In the genomic region with DNA sequence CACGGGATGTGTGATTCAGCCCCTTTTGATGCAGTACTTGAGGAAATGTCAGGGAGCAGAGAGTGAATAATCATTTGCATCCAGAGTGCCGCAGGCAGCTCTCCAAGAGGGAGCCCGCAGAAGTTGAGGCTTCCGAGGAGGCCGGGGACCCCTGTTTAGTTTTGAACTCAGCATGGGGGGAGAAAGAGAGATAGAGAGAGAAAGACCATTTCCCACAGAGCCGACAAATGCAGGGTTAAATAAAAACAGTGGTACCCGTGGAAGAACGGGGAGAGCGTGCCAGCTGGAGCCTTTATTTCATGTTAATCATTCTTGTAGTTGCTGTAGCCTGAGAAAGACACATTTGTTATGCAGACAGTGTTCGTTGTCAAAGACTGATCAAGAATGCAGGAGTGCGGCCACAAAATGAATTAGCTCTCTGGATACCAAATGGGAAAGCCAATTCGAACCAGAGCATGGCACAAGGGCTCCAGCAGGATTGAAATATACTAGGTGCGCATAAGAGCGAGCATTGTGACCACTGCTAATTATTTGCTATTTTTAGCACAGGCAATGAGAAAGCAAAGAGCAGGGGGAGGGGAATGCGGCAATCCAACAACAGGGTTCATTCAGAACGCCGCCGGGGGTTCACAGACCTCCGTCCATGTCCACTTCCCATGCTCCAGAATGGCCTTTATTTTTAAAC, we compare ENCODE assay signal across 15 cellular contexts.
DNase-seq lines count a peak whose midpoint lies in the region; ATAC-seq lines count a peak whose summit lies in the region.
"Had no signal": no experiment of that assay in that cellular context is flagged by ENCODE, and none has a peak within 500 bp of the region (broad histone marks: within the 10 kb centered on the region; RNA-seq: fewer than 3 reads in every experiment).

No MANE protein-coding gene starts in this region.

- peaks cover 6% of the 10 kb centered on the region; the same call in 1 of the 2 replicates for H3K27me3 ChIP-seq in HUES48 (ENCODE audit: control insufficient read depth, insufficient read depth, low read length)
- H3K27me3 ChIP-seq: BE2C, foreskin keratinocyte had no signal

- H3K36me3 ChIP-seq in HUES48 (ENCODE audit: control insufficient read depth, insufficient read depth, low read length) = no peaks in the 10 kb centered on the region
- H3K36me3 ChIP-seq: BE2C had no signal

- H3K4me3 ChIP-seq in HUES48 (ENCODE audit: low read depth, low read length) = peak overlapping the region; percentile 41

- no peaks in the 10 kb centered on the region; the same call in 1 of the 2 replicates for H3K9me3 ChIP-seq in HUES48 (ENCODE audit: control insufficient read depth, insufficient read depth, low read length)
- H3K9me3 ChIP-seq: BE2C had no signal

- peak overlapping the region; percentile 84 for H3K27ac ChIP-seq in HUES48 (ENCODE audit: low read depth, low read length)
- H3K27ac ChIP-seq: foreskin keratinocyte, HL-60 had no signal

- no peak for ATAC-seq in GM19397 (IDR thresholded peaks at IDR 0.05; ENCODE audit: unreplicated experiment)
- ATAC-seq in HG03095 (IDR thresholded peaks at IDR 0.05; ENCODE audit: unreplicated experiment) = no peak
- ATAC-seq: foreskin keratinocyte, right cardiac atrium had no signal

- intact Hi-C loops in posterior cingulate gyrus (cut with DNase I) = no loop called here

- 0 out of 2 replicates have a peak overlapping the region, but pooled peaks have one; percentile 0 for H3K9ac ChIP-seq in HUES48 (ENCODE audit: low read depth, low read length)

- H3K4me1 ChIP-seq in HUES48 (ENCODE audit: control insufficient read depth, insufficient read depth, low read length) = peaks cover 33% of the 10 kb centered on the region
- H3K4me1 ChIP-seq: BE2C, foreskin keratinocyte had no signal

- DNase-seq in cerebellar cortex (ENCODE audit: low spot score) = peak; percentile 0
- DNase-seq in left kidney (ENCODE audit: low read depth, low spot score) = peak; percentile 15
- peak; percentile 8 to 83 (median 32) for DNase-seq in posterior cingulate gyrus
- DNase-seq in SHP77 treated with DMSO at 0.1 percent for 48 hours (lab: John Stamatoyannopoulos, UW) = no peak
- no peak for DNase-seq in GDM1 (lab: John Stamatoyannopoulos, UW)
- DNase-seq: activated T-cell treated with anti-CD3 and anti-CD28 coated beads, Interleukin-2, amount 50 U/mL, for 1 hour; BE2C; foreskin keratinocyte; MM.1S; stimulated activated naive CD4-positive, alpha-beta T cell treated with Interleukin-2 at 50 U/mL for 16 hours had no signal

Comparison
In these comparisons a context has a peak if more than half of its experiments do, and no peak if none do; other contexts are left out.
1. DNase-seq: peak in cerebellar cortex (single experiment), left kidney (single experiment) and posterior cingulate gyrus (10 of 10); none in SHP77 treated with DMSO at 0.1 percent for 48 hours (single experiment) and GDM1 (single experiment).